Comparison of ENCODE assay signal across 19 cellular contexts in the genomic region with DNA sequence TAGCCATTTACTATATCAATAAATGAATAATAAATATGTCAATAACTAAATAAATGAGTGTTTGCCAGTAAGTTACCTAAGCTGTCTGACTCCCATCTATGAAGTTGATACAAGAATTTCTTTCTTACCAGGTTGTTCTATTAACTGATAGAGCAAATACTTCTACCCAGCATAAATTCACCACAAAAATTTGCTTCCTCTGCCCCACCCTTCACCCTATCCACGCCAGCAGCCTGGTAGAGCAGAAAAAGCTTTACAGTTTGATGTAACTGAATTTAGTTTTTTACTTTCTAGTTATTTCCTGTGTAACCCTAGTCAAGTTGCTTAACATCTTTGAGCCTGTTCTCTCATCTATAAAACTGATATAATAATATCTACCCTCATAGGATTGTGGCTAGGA.
"Had no signal": no experiment of that assay in that cellular context is flagged by ENCODE, and none has a peak within 500 bp of the region (broad histone marks: within the 10 kb centered on the region; RNA-seq: fewer than 3 reads in every experiment).

No MANE protein-coding gene starts in this region.

- H3K27ac ChIP-seq: prostate gland, sigmoid colon, stomach, uterus had no signal

- H3K9me3 Mint-ChIP-seq: activated T-cell treated with anti-CD3 and anti-CD28 coated beads, Interleukin-2, amount 50 U/mL, for 24 hours; endodermal cell; natural killer cell treated with Interleukin-12 subunit alpha and Interleukin-12 subunit beta and Interleukin-15 and Interleukin-18, amount 100 ng/mL, for 72 hours had no signal

- DNase-seq: activated CD4-positive, alpha-beta T cell treated with anti-CD3 and anti-CD28 coated beads, Interleukin-2, amount 50 U/mL, for 1 hour; activated CD8-positive, alpha-beta memory T cell treated with anti-CD3 and anti-CD28 coated beads, Interleukin-2, amount 10 ng/mL, durations not matched to agents 7 days and 5 days; activated effector memory CD4-positive, alpha-beta T cell treated with anti-CD3 and anti-CD28 coated beads, Interleukin-2, amount 50 U/mL, for 16 hours; activated T-cell treated with anti-CD3 and anti-CD28 coated beads, Interleukin-2, amount 50 U/mL, for 24 hours; endodermal cell; glutamatergic neuron; left cardiac atrium; mucosa of descending colon; occipital lobe; sigmoid colon; stimulated activated CD4-positive, alpha-beta T cell treated with anti-CD3 and anti-CD28 coated beads, Interleukin-12 subunit alpha, Interleukin-12 subunit beta, amount 100 ng/mL, for 4 hours; stimulated activated CD4-positive, alpha-beta T cell treated with anti-CD3 and anti-CD28 coated beads, Interleukin-4, amount 100 ng/mL, for 24 hours; stomach; T-helper 17 cell; uterus had no signal

- H3K4me3 ChIP-seq: mucosa of descending colon, prostate gland, sigmoid colon, stomach, uterus had no signal

- H3K4me1 ChIP-seq: prostate gland, sigmoid colon, uterus had no signal

- H3K4me3 Mint-ChIP-seq: activated CD8-positive, alpha-beta memory T cell treated with anti-CD3 and anti-CD28 coated beads, Interleukin-2, amount 10 ng/mL, durations not matched to agents 7 days and 5 days; activated T-cell treated with anti-CD3 and anti-CD28 coated beads, Interleukin-2, amount 50 U/mL, for 24 hours; endodermal cell; natural killer cell treated with Interleukin-12 subunit alpha and Interleukin-12 subunit beta and Interleukin-15 and Interleukin-18, amount 100 ng/mL, for 72 hours; T-helper 17 cell had no signal

- H3K4me1 Mint-ChIP-seq: endodermal cell had no signal

- H3K9me3 ChIP-seq: mucosa of descending colon, prostate gland, sigmoid colon, stomach, uterus had no signal

- H3K27ac Mint-ChIP-seq: activated CD8-positive, alpha-beta memory T cell treated with anti-CD3 and anti-CD28 coated beads, Interleukin-2, amount 10 ng/mL, durations not matched to agents 7 days and 5 days; activated T-cell treated with anti-CD3 and anti-CD28 coated beads, Interleukin-2, amount 50 U/mL, for 24 hours; endodermal cell; natural killer cell treated with Interleukin-12 subunit alpha and Interleukin-12 subunit beta and Interleukin-15 and Interleukin-18, amount 100 ng/mL, for 72 hours; T-helper 17 cell had no signal

- H3K27me3 Mint-ChIP-seq: activated CD8-positive, alpha-beta memory T cell treated with anti-CD3 and anti-CD28 coated beads, Interleukin-2, amount 10 ng/mL, durations not matched to agents 7 days and 5 days; activated T-cell treated with anti-CD3 and anti-CD28 coated beads, Interleukin-2, amount 50 U/mL, for 24 hours; T-helper 17 cell had no signal

- ATAC-seq: activated CD8-positive, alpha-beta memory T cell treated with anti-CD3 and anti-CD28 coated beads, Interleukin-2, amount 10 ng/mL, durations not matched to agents 7 days and 5 days; esophagus mucosa; left cardiac atrium; mucosa of descending colon; natural killer cell treated with Interleukin-12 subunit alpha and Interleukin-12 subunit beta and Interleukin-15 and Interleukin-18, amount 100 ng/mL, for 72 hours; T-helper 17 cell had no signal

- H3K27me3 ChIP-seq: sigmoid colon, stomach, uterus had no signal

- H3K36me3 ChIP-seq: prostate gland, sigmoid colon, stomach, uterus had no signal

- H3K36me3 Mint-ChIP-seq: activated CD8-positive, alpha-beta memory T cell treated with anti-CD3 and anti-CD28 coated beads, Interleukin-2, amount 10 ng/mL, durations not matched to agents 7 days and 5 days; activated naive CD4-positive, alpha-beta T cell treated with anti-CD3 and anti-CD28 coated beads, Interleukin-2, amount 50 U/mL, for 72 hours; natural killer cell treated with Interleukin-12 subunit alpha and Interleukin-12 subunit beta and Interleukin-15 and Interleukin-18, amount 100 ng/mL, for 72 hours had no signal
